Comparison of ENCODE assay signal across 11 cellular contexts in the genomic region with DNA sequence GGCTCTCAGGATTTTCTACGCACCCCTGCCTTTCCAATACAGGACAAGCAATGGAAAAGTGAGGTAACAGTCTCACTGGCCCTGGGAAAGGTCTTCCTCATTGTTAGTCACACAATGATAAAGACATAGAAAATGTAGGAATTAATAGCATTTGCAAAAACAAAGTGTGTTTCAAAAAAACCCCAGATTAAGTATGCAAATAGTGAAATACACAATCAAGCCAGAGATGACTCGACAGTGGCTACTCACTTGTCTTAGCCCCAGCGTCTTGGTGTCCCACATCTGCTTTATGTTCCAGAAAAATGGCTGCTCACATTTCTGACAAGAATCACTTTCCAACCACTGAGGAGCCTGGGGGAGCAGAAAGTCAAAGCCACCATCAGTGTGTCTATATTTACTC. TPM values are rescaled to one million over a fixed set of nuclear protein-coding genes. Genes with fewer than 3 reads are reported as not detected.
DNase-seq lines count a peak whose midpoint lies in the region; ATAC-seq lines count a peak whose summit lies in the region.
"Had no signal": no experiment of that assay in that cellular context is flagged by ENCODE, and none has a peak within 500 bp of the region (broad histone marks: within the 10 kb centered on the region; RNA-seq: fewer than 3 reads in every experiment).

No MANE protein-coding gene starts in this region.

- H3K27ac Mint-ChIP-seq in IgD-negative memory B cell (peak overlapping the region in 2 of 3 donors; percentile 16 to 67), immature natural killer cell (peak overlapping the region in 1 of 6 donors; percentile 29)
- peak overlapping the region; percentile 31 for H3K27ac Mint-ChIP-seq in stimulated activated naive CD8-positive, alpha-beta T cell treated with anti-CD3 and anti-CD28 coated beads, Interleukin-15, Interleukin-2, amounts not matched to agents 100 ng/mL and 50 ng/mL, for 24 hours

- H3K4me3 Mint-ChIP-seq in IgD-negative memory B cell (no peak overlapping the region), immature natural killer cell (no peak overlapping the region)
- no peak overlapping the region for H3K4me3 Mint-ChIP-seq in stimulated activated naive CD8-positive, alpha-beta T cell treated with anti-CD3 and anti-CD28 coated beads, Interleukin-15, Interleukin-2, amounts not matched to agents 100 ng/mL and 50 ng/mL, for 24 hours
- H3K4me3 Mint-ChIP-seq: natural killer cell treated with Interleukin-12 subunit alpha and Interleukin-12 subunit beta and Interleukin-15 and Interleukin-18, amount 100 ng/mL, for 72 hours had no signal

- peaks cover 15 to 29% (median 23%) of the 10 kb centered on the region in 3 donors for H3K4me1 Mint-ChIP-seq in IgD-negative memory B cell
- H3K4me1 Mint-ChIP-seq in stimulated activated naive CD8-positive, alpha-beta T cell treated with anti-CD3 and anti-CD28 coated beads, Interleukin-15, Interleukin-2, amounts not matched to agents 100 ng/mL and 50 ng/mL, for 24 hours (ENCODE audit: low read depth), result peaks cover 15% of the 10 kb centered on the region
- H3K4me1 Mint-ChIP-seq in immature natural killer cell, result peaks cover 6 to 10% of the 10 kb centered on the region in 2 donors

- H3K36me3 Mint-ChIP-seq in IgD-negative memory B cell (peaks cover 6% of the 10 kb centered on the region), immature natural killer cell (peaks cover 25 to 51% (median 25%) of the 10 kb centered on the region in 3 donors)
- peaks cover 51% of the 10 kb centered on the region for H3K36me3 Mint-ChIP-seq in stimulated activated naive CD8-positive, alpha-beta T cell treated with anti-CD3 and anti-CD28 coated beads, Interleukin-15, Interleukin-2, amounts not matched to agents 100 ng/mL and 50 ng/mL, for 24 hours (ENCODE audit: low read depth)

- no peaks in the 10 kb centered on the region for H3K27me3 Mint-ChIP-seq in IgD-negative memory B cell
- no peaks in the 10 kb centered on the region for H3K27me3 Mint-ChIP-seq in stimulated activated naive CD8-positive, alpha-beta T cell treated with anti-CD3 and anti-CD28 coated beads, Interleukin-15, Interleukin-2, amounts not matched to agents 100 ng/mL and 50 ng/mL, for 24 hours
- peaks cover 0 to 2% (median 0%) of the 10 kb centered on the region in 3 donors for H3K27me3 Mint-ChIP-seq in immature natural killer cell (ENCODE audit: low read depth in 3 of 3)
- H3K27me3 Mint-ChIP-seq: natural killer cell treated with Interleukin-12 subunit alpha and Interleukin-12 subunit beta and Interleukin-15 and Interleukin-18, amount 100 ng/mL, for 72 hours had no signal

- peak; percentile 79 for ATAC-seq in HG02623 (IDR thresholded peaks at IDR 0.05; ENCODE audit: unreplicated experiment)

- peak; percentile 19 for DNase-seq in stimulated activated CD4-positive, alpha-beta T cell treated with anti-CD3 and anti-CD28 coated beads, Interleukin-15, amount 100 ng/mL, for 24 hours
- DNase-seq in stimulated activated CD4-positive, alpha-beta T cell treated with anti-CD3 and anti-CD28 coated beads, Interleukin-4, amount 100 ng/mL, for 1 hour, result no peak
- DNase-seq in dedifferentiated amniotic fluid mesenchymal stem cell (ENCODE audit: extremely low spot score) (no peak), NCI-H446 (lab: John Stamatoyannopoulos, UW) (no peak), immature natural killer cell (no peak)
- DNase-seq: AML-193, OCI-M1 had no signal

- peaks cover 0 to 2% (median 0%) of the 10 kb centered on the region in 3 donors for H3K9me3 Mint-ChIP-seq in IgD-negative memory B cell
- peaks cover 4% of the 10 kb centered on the region for H3K9me3 Mint-ChIP-seq in stimulated activated naive CD8-positive, alpha-beta T cell treated with anti-CD3 and anti-CD28 coated beads, Interleukin-15, Interleukin-2, amounts not matched to agents 100 ng/mL and 50 ng/mL, for 24 hours
- no peaks in the 10 kb centered on the region for H3K9me3 Mint-ChIP-seq in immature natural killer cell
- H3K9me3 Mint-ChIP-seq: natural killer cell treated with Interleukin-12 subunit alpha and Interleukin-12 subunit beta and Interleukin-15 and Interleukin-18, amount 100 ng/mL, for 72 hours had no signal

RNA-seq across cellular contexts. Expression of gene AP1S3, which starts 47.0 kb away (rescaled TPM):
- 23.0 TPM for polyA plus RNA-seq in IgD-negative memory B cell
- 1 to 10 TPM in 2 of 3 donors, not detected in 1; 1.8 to 4.2 TPM for polyA plus RNA-seq in immature natural killer cell
